Comparison of ENCODE assay signal across 16 cellular contexts in genomic region chr5:42880621-42881020, GRCh38.
DNase-seq lines count a peak whose midpoint lies in the region; ATAC-seq, FAIRE-seq and TF ChIP-seq lines count a peak whose summit lies in the region.
"Had no signal": no experiment of that assay in that cellular context is flagged by ENCODE, and none has a peak within 500 bp of the region (broad histone marks: within the 10 kb centered on the region; RNA-seq: fewer than 3 reads in every experiment).

No MANE protein-coding gene starts in this region.

- FAIRE-seq in K562 (lab: Jason Lieb, UNC) = no peak
- FAIRE-seq: A549, D721Med, GM19239 had no signal

- no peak overlapping the region for H3K27ac ChIP-seq in K562 (ENCODE audit: extremely low read depth, low read depth, low read length)
- H3K27ac ChIP-seq: A549, C4-2B had no signal

- H3K4me2 ChIP-seq in K562 (ENCODE audit: insufficient read depth, low read length) = no peak overlapping the region
- H3K4me2 ChIP-seq: A549 had no signal

- no peak for TF ChIP-seq CTCF in K562 (IDR thresholded peaks at IDR 0.05 in 2 of 3, conservative IDR thresholded peaks at IDR 0.05 in 1 of 3; ENCODE audit: insufficient read depth in 2 of 3, low read depth in 1 of 3, low read length in 3 of 3)
- no peak for TF ChIP-seq CTCF in fibroblast of villous mesenchyme (IDR thresholded peaks at IDR 0.05; ENCODE audit: insufficient read depth, low read depth, low read length)
- TF ChIP-seq CTCF in GM10248 (IDR thresholded peaks at IDR 0.05; ENCODE audit: control extremely low read depth, extremely low read depth, low read depth, missing control alignments) = no peak

- DNase-seq in MV-4-11 (lab: John Stamatoyannopoulos, UW) = peak; percentile 53
- DNase-seq in K562 (ENCODE audit: extremely low read depth in 1 of 4, low spot score in 3 of 4) = no peak
- DNase-seq in fibroblast of villous mesenchyme (ENCODE audit: low read depth) = peak; percentile 16
- DNase-seq in GM10248 (ENCODE audit: extremely low spot score) = no peak
- DNase-seq in DMS 273 (lab: John Stamatoyannopoulos, UW; ENCODE audit: unreplicated experiment) = no peak
- DNase-seq in RKO (ENCODE audit: low spot score) = no peak
- DNase-seq: BE2C; CD4-positive, alpha-beta memory T cell; DND-41; GDM1; GOT3; H9 had no signal

- POLR2A ChIA-PET in K562 (lab: Yijun Ruan, JAX) = no interaction called here
- POLR2A ChIA-PET in GM10248 (lab: Yijun Ruan, JAX) = no interaction called here

- no peak for TF ChIP-seq EP300 in K562 (IDR thresholded peaks at IDR 0.05; ENCODE audit: low read length)

- no peaks in the 10 kb centered on the region for H3K9me1 ChIP-seq in K562 (ENCODE audit: control insufficient read depth, insufficient read depth, low read length)

- H4K20me1 ChIP-seq in K562 (replicated peaks; ENCODE audit: control insufficient read depth, insufficient read depth, low read length) = no peaks in the 10 kb centered on the region

- TF ChIP-seq RAD21 in K562 (CRISPR knock-in tag; conservative IDR thresholded peaks at IDR 0.05 in 1 of 2, IDR thresholded peaks at IDR 0.05 in 1 of 2) = no peak

- H3K9me3 ChIP-seq in K562 (replicated peaks; ENCODE audit: control insufficient read depth, insufficient read depth, low read depth, low read length) = no peaks in the 10 kb centered on the region
- H3K9me3 ChIP-seq: A549, BE2C had no signal

- intact Hi-C loops in K562 (cut with micrococcal nuclease) = loop anchor here (10.0 kb wide), 3 partner anchors 226 to 876 kb away; partner anchors contain the start of gene GHR

- CTCF ChIA-PET in K562 (lab: Yijun Ruan, JAX; ENCODE audit: low intra/inter-chr PET ratio) (no interaction called here), GM10248 (lab: Yijun Ruan, JAX) (interaction anchor here (1.1 kb wide), 1 partner anchor 9 kb away, joined by 6 read pairs; no protein-coding TSS in a partner anchor)

- no peaks in the 10 kb centered on the region for H3K36me3 ChIP-seq in K562 (ENCODE audit: control insufficient read depth, insufficient read depth, low read length)
- H3K36me3 ChIP-seq: BE2C had no signal

- no peak for ATAC-seq in K562
- ATAC-seq: A549 had no signal

- no peak overlapping the region for H3K9ac ChIP-seq in K562 (ENCODE audit: insufficient read depth in 1 of 2, low read depth in 2 of 2, low read length in 2 of 2)

- peaks cover 4 to 14% of the 10 kb centered on the region in 2 experiments; a peak in 4 of 5 replicates for H3K4me1 ChIP-seq in K562 (replicated peaks in 1 of 2; ENCODE audit: control insufficient read depth in 2 of 2, insufficient read depth in 2 of 2, low read length in 2 of 2)
- H3K4me1 ChIP-seq: A549, BE2C had no signal

- no peaks in the 10 kb centered on the region for H3K79me2 ChIP-seq in K562 (ENCODE audit: control insufficient read depth, insufficient read depth, low read length)

- no peaks in the 10 kb centered on the region for H3K27me3 ChIP-seq in K562 (ENCODE audit: control insufficient read depth in 2 of 2, insufficient read depth in 2 of 2, low read length in 2 of 2)
- H3K27me3 ChIP-seq: BE2C had no signal

- no TSS peak for BruUV-seq in K562 (replicated peaks; lab: Mats Ljungman, UMichigan)

- H3K4me3 ChIP-seq in K562 (no peak overlapping the region), fibroblast of villous mesenchyme (ENCODE audit: low read depth, low read length) (no peak overlapping the region)
- H3K4me3 ChIP-seq: A549 had no signal

- in situ Hi-C loops in K562 (cut with MboI) = loop anchor here (25.0 kb wide), 1 partner anchor 293 kb away; no protein-coding TSS in a partner anchor

- TF ChIP-seq POLR2A in K562 (conservative IDR thresholded peaks at IDR 0.05) = no peak

- 9% methylated on average over 1 of the region's 1 CpG for WGBS in K562 (ENCODE audit: insufficient coverage, low coverage, missing lambda C conversion rate)

- H2AFZ ChIP-seq in K562 (ENCODE audit: low read depth, low read length) = no peak overlapping the region

TF ChIP-seq in K562, 482 proteins besides CTCF, POLR2A, EP300 and RAD21:
- TF ChIP-seq SRF (CRISPR knock-in tag; IDR thresholded peaks at IDR 0.05) = no peak
- TF ChIP-seq ZNF239 (CRISPR knock-in tag; IDR thresholded peaks at IDR 0.05) = no peak
- TF ChIP-seq, protein P1, sequence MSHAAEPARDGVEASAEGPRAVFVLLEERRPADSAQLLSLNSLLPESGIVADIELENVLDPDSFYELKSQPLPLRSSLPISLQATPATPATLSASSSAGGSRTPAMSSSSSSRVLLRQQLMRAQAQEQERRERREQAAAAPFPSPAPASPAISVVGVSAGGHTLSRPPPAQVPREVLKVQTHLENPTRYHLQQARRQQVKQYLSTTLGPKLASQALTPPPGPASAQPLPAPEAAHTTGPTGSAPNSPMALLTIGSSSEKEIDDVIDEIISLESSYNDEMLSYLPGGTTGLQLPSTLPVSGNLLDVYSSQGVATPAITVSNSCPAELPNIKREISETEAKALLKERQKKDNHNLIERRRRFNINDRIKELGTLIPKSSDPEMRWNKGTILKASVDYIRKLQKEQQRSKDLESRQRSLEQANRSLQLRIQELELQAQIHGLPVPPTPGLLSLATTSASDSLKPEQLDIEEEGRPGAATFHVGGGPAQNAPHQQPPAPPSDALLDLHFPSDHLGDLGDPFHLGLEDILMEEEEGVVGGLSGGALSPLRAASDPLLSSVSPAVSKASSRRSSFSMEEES (CRISPR knock-in tag; IDR thresholded peaks at IDR 0.05) = no peak
- TF ChIP-seq CEBPB (tag; IDR thresholded peaks at IDR 0.05) = peak; percentile 65
- no peak for TF ChIP-seq CEBPG (CRISPR knock-in tag; IDR thresholded peaks at IDR 0.05)
- peak; percentile 45 to 78; a peak in 3 of 4 replicates for TF ChIP-seq CEBPG (tag; conservative IDR thresholded peaks at IDR 0.05 in 1 of 2, IDR thresholded peaks at IDR 0.05 in 1 of 2)

Comparison
In these comparisons a context has a peak if more than half of its experiments do, and no peak if none do; other contexts are left out.
1. DNase-seq: peak in MV-4-11 (single experiment) and fibroblast of villous mesenchyme (single experiment); none in K562 (0 of 4), GM10248 (single experiment), DMS 273 (single experiment) and RKO (single experiment).